15 cellular contexts compared by ENCODE assay signal in genomic region chr2:170434900-170435640, GRCh38.
A peak's percentile ranks its signal among the peaks of the same experiment; 100 is the strongest.
DNase-seq lines count a peak whose midpoint lies in the region; ATAC-seq and TF ChIP-seq lines count a peak whose summit lies in the region.
"Had no signal": no experiment of that assay in that cellular context is flagged by ENCODE, and none has a peak within 500 bp of the region (broad histone marks: within the 10 kb centered on the region; RNA-seq: fewer than 3 reads in every experiment).

No MANE protein-coding gene starts in this region.

- POLR2A ChIA-PET in CD8-positive, alpha-beta T cell (lab: Charles Lee): interaction anchor here (0.6 to 1.2 kb wide), 2 partner anchors 154 to 850 kb away, joined by 3 read pairs; no protein-coding TSS in a partner anchor

- peak overlapping the region; percentile 72 for H3K9ac ChIP-seq in HUES6 (ENCODE audit: low read length)

- no peaks in the 10 kb centered on the region for H3K36me3 ChIP-seq in CD8-positive, alpha-beta T cell (ENCODE audit: insufficient read depth, low read length)
- H3K36me3 ChIP-seq in HUES6 (ENCODE audit: control insufficient read depth, insufficient read depth, low read length): no peaks in the 10 kb centered on the region

- H3K4me3 Mint-ChIP-seq in CD8-positive, alpha-beta T cell: peak overlapping the region; percentile 67
- H3K4me3 Mint-ChIP-seq in effector memory CD8-positive, alpha-beta T cell: peak overlapping the region; percentile 62 to 74
- H3K4me3 Mint-ChIP-seq: activated B cell treated with CpG ODN at 0.5 μM for 24 hours, HFFc6 had no signal

- CTCF ChIA-PET in CD8-positive, alpha-beta T cell (lab: Charles Lee): interaction anchor here (0.6 to 3.1 kb wide), 4 partner anchors 22 to 377 kb away, joined by 3 to 14 read pairs (median 4); no protein-coding TSS in a partner anchor

- H3K9me3 Mint-ChIP-seq in CD8-positive, alpha-beta T cell: no peaks in the 10 kb centered on the region
- no peaks in the 10 kb centered on the region for H3K9me3 Mint-ChIP-seq in effector memory CD8-positive, alpha-beta T cell
- H3K9me3 Mint-ChIP-seq: activated B cell treated with CpG ODN at 0.5 μM for 24 hours had no signal

- no peaks in the 10 kb centered on the region for H3K9me3 ChIP-seq in CD8-positive, alpha-beta T cell (ENCODE audit: low read length)
- no peaks in the 10 kb centered on the region for H3K9me3 ChIP-seq in HUES6 (ENCODE audit: control insufficient read depth, insufficient read depth, low read depth, low read length)

- H3K27ac Mint-ChIP-seq in CD8-positive, alpha-beta T cell: peak overlapping the region; percentile 38
- peak overlapping the region; percentile 16 to 92 for H3K27ac Mint-ChIP-seq in effector memory CD8-positive, alpha-beta T cell
- H3K27ac Mint-ChIP-seq: activated B cell treated with CpG ODN at 0.5 μM for 24 hours, HFFc6 had no signal

- no peak for DNase-seq in CD8-positive, alpha-beta T cell
- peak; percentile 10 for DNase-seq in GM19238 (ENCODE audit: insufficient read length, low spot score)
- DNase-seq in effector memory CD8-positive, alpha-beta T cell: peak in 2 of 3 experiments; percentile 6 to 14
- no peak for DNase-seq in UCSD-AML1 (lab: John Stamatoyannopoulos, UW; ENCODE audit: unreplicated experiment)
- no peak for DNase-seq in ecto neural progenitor cell (ENCODE audit: low spot score)
- no peak for DNase-seq in activated CD8-positive, alpha-beta memory T cell treated with anti-CD3 and anti-CD28 coated beads for 24 hours
- DNase-seq: activated B cell treated with CpG ODN at 0.5 μM for 24 hours; activated effector memory CD4-positive, alpha-beta T cell treated with anti-CD3 and anti-CD28 coated beads, Interleukin-2, amount 50 U/mL, for 16 hours; HFFc6; NCI-H1417; NCI-H510A; SHP77 treated with DMSO at 0.1 percent for 48 hours; stimulated activated CD4-positive, alpha-beta T cell treated with anti-CD3 and anti-CD28 coated beads, Interleukin-4, amount 100 ng/mL, for 4 hours had no signal

- no peak for TF ChIP-seq CTCF in CD8-positive, alpha-beta T cell (IDR thresholded peaks at IDR 0.05)

- H3K27me3 Mint-ChIP-seq in CD8-positive, alpha-beta T cell (ENCODE audit: low read depth): peaks cover 3% of the 10 kb centered on the region
- no peaks in the 10 kb centered on the region for H3K27me3 Mint-ChIP-seq in effector memory CD8-positive, alpha-beta T cell

- H3K36me3 Mint-ChIP-seq in CD8-positive, alpha-beta T cell: no peaks in the 10 kb centered on the region
- H3K36me3 Mint-ChIP-seq in effector memory CD8-positive, alpha-beta T cell (ENCODE audit: insufficient read depth): no peaks in the 10 kb centered on the region

- H3K4me1 Mint-ChIP-seq in CD8-positive, alpha-beta T cell (ENCODE audit: low read depth): peaks cover 35% of the 10 kb centered on the region
- peaks cover 29 to 44% of the 10 kb centered on the region in 2 donors for H3K4me1 Mint-ChIP-seq in effector memory CD8-positive, alpha-beta T cell (ENCODE audit: low read depth in 2 of 2)
- H3K4me1 Mint-ChIP-seq: activated B cell treated with CpG ODN at 0.5 μM for 24 hours had no signal

- no peak overlapping the region for H3K4me3 ChIP-seq in CD8-positive, alpha-beta T cell (ENCODE audit: low read depth, low read length)
- no peak overlapping the region for H3K4me3 ChIP-seq in HUES6 (ENCODE audit: low read depth, low read length)

- intact Hi-C loops in CD8-positive, alpha-beta T cell (cut with DNase I, micrococcal nuclease): no loop called here

- H3K27ac ChIP-seq in CD8-positive, alpha-beta T cell (ENCODE audit: low read depth, low read length): no peak overlapping the region
- peak overlapping the region; percentile 94; the same call in 1 of the 2 replicates for H3K27ac ChIP-seq in HUES6 (ENCODE audit: low read depth, low read length)

- H3K27me3 ChIP-seq in CD8-positive, alpha-beta T cell (ENCODE audit: insufficient read depth, low read length): no peaks in the 10 kb centered on the region
- no peaks in the 10 kb centered on the region for H3K27me3 ChIP-seq in HUES6 (ENCODE audit: control insufficient read depth, insufficient read depth, low read length)

- peaks cover 21% of the 10 kb centered on the region for H3K4me1 ChIP-seq in CD8-positive, alpha-beta T cell (ENCODE audit: insufficient read depth, low read length)
- H3K4me1 ChIP-seq in HUES6 (ENCODE audit: control insufficient read depth, insufficient read depth, low read length): peaks cover 52% of the 10 kb centered on the region

- ATAC-seq in CD8-positive, alpha-beta T cell: peak; percentile 64
- peak; percentile 77 for ATAC-seq in effector memory CD8-positive, alpha-beta T cell (replicated peaks)
- ATAC-seq in HG02571 (IDR thresholded peaks at IDR 0.05; ENCODE audit: unreplicated experiment): no peak

Comparison
In these comparisons a context has a peak if more than half of its experiments do, and no peak if none do; other contexts are left out.
1. DNase-seq: peak in GM19238 (single experiment) and effector memory CD8-positive, alpha-beta T cell (2 of 3); none in CD8-positive, alpha-beta T cell (0 of 7), UCSD-AML1 (single experiment), ecto neural progenitor cell (single experiment) and activated CD8-positive, alpha-beta memory T cell treated with anti-CD3 and anti-CD28 coated beads for 24 hours (single experiment).